ENCODE assay signal across 11 cellular contexts in genomic region chr3:80688814-80689213, GRCh38.
DNase-seq lines count a peak whose midpoint lies in the region; ATAC-seq and TF ChIP-seq lines count a peak whose summit lies in the region.
"Had no signal": no experiment of that assay in that cellular context is flagged by ENCODE, and none has a peak within 500 bp of the region (broad histone marks: within the 10 kb centered on the region; RNA-seq: fewer than 3 reads in every experiment).

No MANE protein-coding gene starts in this region.

- H3K4me3 ChIP-seq in BE2C (ENCODE audit: low read depth, low read length) = no peak overlapping the region
- H3K4me3 ChIP-seq in kidney epithelial cell (ENCODE audit: low read depth, low read length) = no peak overlapping the region
- no peak overlapping the region for H3K4me3 ChIP-seq in esophagus squamous epithelium

- no peak for TF ChIP-seq POLR2A in esophagus squamous epithelium (IDR thresholded peaks at IDR 0.05)

- H3K4me1 ChIP-seq in BE2C (peaks cover 5% of the 10 kb centered on the region), esophagus squamous epithelium (no peaks in the 10 kb centered on the region)

- 0 to 3% methylated on average over 2 of the region's 2 CpGs for WGBS in esophagus squamous epithelium, 2 donors

- no peak overlapping the region for H3K4me3 Mint-ChIP-seq in activated T-helper 1 cell treated with anti-CD3 and anti-CD28 coated beads, Interleukin-12 subunit alpha, Interleukin-12 subunit beta, Interleukin-2, Interleukin-4 antibody, amounts not matched to agents 30 ng/mL and 10 ng/mL and 1 ng/mL, durations not matched to agents 14 hours and 24 hours and 36 hours

- H3K36me3 ChIP-seq in BE2C (no peaks in the 10 kb centered on the region), kidney epithelial cell (ENCODE audit: control insufficient read depth, insufficient read depth, low read length) (no peaks in the 10 kb centered on the region), esophagus squamous epithelium (no peaks in the 10 kb centered on the region)

- ATAC-seq in HG03432 (IDR thresholded peaks at IDR 0.05; ENCODE audit: unreplicated experiment) = no peak
- ATAC-seq: right cardiac atrium had no signal

- H3K27ac ChIP-seq in VCaP (no peak overlapping the region), esophagus squamous epithelium (no peak overlapping the region)

- intact Hi-C loops in esophagus squamous epithelium (cut with DNase I) = no loop called here
- intact Hi-C loops in activated T-helper 1 cell treated with anti-CD3 and anti-CD28 coated beads, Interleukin-12 subunit alpha, Interleukin-12 subunit beta, Interleukin-2, Interleukin-4 antibody, amounts not matched to agents 30 ng/mL and 10 ng/mL and 1 ng/mL, durations not matched to agents 14 hours and 24 hours and 36 hours (cut with micrococcal nuclease) = no loop called here

- peaks cover 5% of the 10 kb centered on the region for H3K9me3 Mint-ChIP-seq in activated T-helper 1 cell treated with anti-CD3 and anti-CD28 coated beads, Interleukin-12 subunit alpha, Interleukin-12 subunit beta, Interleukin-2, Interleukin-4 antibody, amounts not matched to agents 30 ng/mL and 10 ng/mL and 1 ng/mL, durations not matched to agents 14 hours and 24 hours and 36 hours

- no peaks in the 10 kb centered on the region for H3K27me3 ChIP-seq in BE2C
- no peaks in the 10 kb centered on the region for H3K27me3 ChIP-seq in kidney epithelial cell (ENCODE audit: control insufficient read depth, insufficient read depth, low read length)
- no peaks in the 10 kb centered on the region for H3K27me3 ChIP-seq in esophagus squamous epithelium

- no peaks in the 10 kb centered on the region for H3K27me3 Mint-ChIP-seq in activated T-helper 1 cell treated with anti-CD3 and anti-CD28 coated beads, Interleukin-12 subunit alpha, Interleukin-12 subunit beta, Interleukin-2, Interleukin-4 antibody, amounts not matched to agents 30 ng/mL and 10 ng/mL and 1 ng/mL, durations not matched to agents 14 hours and 24 hours and 36 hours (ENCODE audit: insufficient read depth)

- H3K27ac Mint-ChIP-seq in activated T-helper 1 cell treated with anti-CD3 and anti-CD28 coated beads, Interleukin-12 subunit alpha, Interleukin-12 subunit beta, Interleukin-2, Interleukin-4 antibody, amounts not matched to agents 30 ng/mL and 10 ng/mL and 1 ng/mL, durations not matched to agents 14 hours and 24 hours and 36 hours = no peak overlapping the region

- H3K9me3 ChIP-seq in BE2C = no peaks in the 10 kb centered on the region
- H3K9me3 ChIP-seq in esophagus squamous epithelium = no peaks in the 10 kb centered on the region

- TF ChIP-seq CTCF in BE2C (IDR thresholded peaks at IDR 0.05; ENCODE audit: low read depth, low read length) (peak; percentile 67), VCaP (conservative IDR thresholded peaks at IDR 0.05) (peak; percentile 76), kidney epithelial cell (IDR thresholded peaks at IDR 0.05; ENCODE audit: insufficient read depth, low read length, poor library complexity, severe bottlenecking) (peak; percentile 38), esophagus squamous epithelium (IDR thresholded peaks at IDR 0.05) (peak in 1 of 6 experiments; percentile 14)

- no peaks in the 10 kb centered on the region for H3K4me1 Mint-ChIP-seq in activated T-helper 1 cell treated with anti-CD3 and anti-CD28 coated beads, Interleukin-12 subunit alpha, Interleukin-12 subunit beta, Interleukin-2, Interleukin-4 antibody, amounts not matched to agents 30 ng/mL and 10 ng/mL and 1 ng/mL, durations not matched to agents 14 hours and 24 hours and 36 hours (ENCODE audit: low read depth)

- H3K36me3 Mint-ChIP-seq in activated T-helper 1 cell treated with anti-CD3 and anti-CD28 coated beads, Interleukin-12 subunit alpha, Interleukin-12 subunit beta, Interleukin-2, Interleukin-4 antibody, amounts not matched to agents 30 ng/mL and 10 ng/mL and 1 ng/mL, durations not matched to agents 14 hours and 24 hours and 36 hours (ENCODE audit: low read depth) = no peaks in the 10 kb centered on the region

- DNase-seq in BE2C (peak; percentile 44), LHCN-M2 (ENCODE audit: low read depth) (peak; percentile 1), kidney epithelial cell (ENCODE audit: low read depth) (no peak), T-helper 2 cell (no peak), esophagus squamous epithelium (lab: John Stamatoyannopoulos, UW) (no peak)
- no peak for DNase-seq in activated T-helper 1 cell treated with anti-CD3 and anti-CD28 coated beads, Interleukin-12 subunit alpha, Interleukin-12 subunit beta, Interleukin-2, Interleukin-4 antibody, amounts not matched to agents 30 ng/mL and 10 ng/mL and 1 ng/mL, durations not matched to agents 14 hours and 24 hours and 36 hours (ENCODE audit: low spot score)
- DNase-seq: foreskin melanocyte, NCI-H2171, right cardiac atrium had no signal

Comparison
In these comparisons a context has a peak if more than half of its experiments do, and no peak if none do; other contexts are left out.
1. DNase-seq: peak in BE2C (single experiment) and LHCN-M2 (single experiment); none in kidney epithelial cell (single experiment), T-helper 2 cell (0 of 5), esophagus squamous epithelium (single experiment) and activated T-helper 1 cell treated with anti-CD3 and anti-CD28 coated beads, Interleukin-12 subunit alpha, Interleukin-12 subunit beta, Interleukin-2, Interleukin-4 antibody, amounts not matched to agents 30 ng/mL and 10 ng/mL and 1 ng/mL, durations not matched to agents 14 hours and 24 hours and 36 hours (single experiment).